ENCODE assay signal across 17 cellular contexts in the genomic region with DNA sequence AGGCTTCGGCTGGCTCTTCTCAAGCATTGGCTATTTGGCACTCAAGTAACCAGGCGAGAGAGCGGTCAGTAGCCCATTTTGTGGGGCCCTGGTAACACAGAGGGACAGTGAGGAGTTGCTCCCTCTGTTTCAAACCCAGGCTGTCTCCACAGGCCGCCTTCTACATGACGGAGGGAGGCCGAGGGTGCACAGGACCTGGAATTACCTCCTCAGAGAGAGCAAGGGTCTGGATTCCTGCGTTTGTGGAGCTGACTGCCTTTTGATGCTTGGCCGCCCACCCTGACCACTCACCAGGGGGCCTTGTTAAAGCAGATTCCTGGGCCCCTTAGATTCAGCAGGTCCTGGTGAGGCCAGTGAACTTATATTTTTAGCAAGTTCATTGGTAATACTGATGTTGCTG.
"Had no signal": no experiment of that assay in that cellular context is flagged by ENCODE, and none has a peak within 500 bp of the region (broad histone marks: within the 10 kb centered on the region; RNA-seq: fewer than 3 reads in every experiment).

No MANE protein-coding gene starts in this region.

- H3K9me3 Mint-ChIP-seq: effector memory CD8-positive, alpha-beta T cell; memory B cell had no signal

- H3K4me1 Mint-ChIP-seq: memory B cell had no signal

- H3K27ac ChIP-seq: heart right ventricle, left ventricle myocardium inferior, lower lobe of right lung, neutrophil, right atrium auricular region, stomach, thoracic aorta, transverse colon had no signal

- H3K27ac Mint-ChIP-seq: memory B cell had no signal

- H3K4me3 ChIP-seq: heart right ventricle, left ventricle myocardium inferior, lower lobe of right lung, right atrium auricular region, stomach, thoracic aorta, transverse colon had no signal

- H3K4me3 Mint-ChIP-seq: effector memory CD8-positive, alpha-beta T cell; memory B cell had no signal

- H3K9me3 ChIP-seq: heart right ventricle, left ventricle myocardium inferior, lower lobe of right lung, neutrophil, right atrium auricular region, stomach, thoracic aorta, transverse colon had no signal

- H3K27me3 ChIP-seq: heart right ventricle, neutrophil, right atrium auricular region, stomach, transverse colon had no signal

- DNase-seq: central memory CD4-positive, alpha-beta T cell; effector memory CD8-positive, alpha-beta T cell; foreskin melanocyte; heart right ventricle; hypothalamus; left ventricle myocardium inferior; lower lobe of right lung; midbrain; posterior cingulate gyrus; small intestine; stomach; substantia nigra; transverse colon had no signal

- H3K27me3 Mint-ChIP-seq: effector memory CD8-positive, alpha-beta T cell; memory B cell had no signal
